In the genomic region with DNA sequence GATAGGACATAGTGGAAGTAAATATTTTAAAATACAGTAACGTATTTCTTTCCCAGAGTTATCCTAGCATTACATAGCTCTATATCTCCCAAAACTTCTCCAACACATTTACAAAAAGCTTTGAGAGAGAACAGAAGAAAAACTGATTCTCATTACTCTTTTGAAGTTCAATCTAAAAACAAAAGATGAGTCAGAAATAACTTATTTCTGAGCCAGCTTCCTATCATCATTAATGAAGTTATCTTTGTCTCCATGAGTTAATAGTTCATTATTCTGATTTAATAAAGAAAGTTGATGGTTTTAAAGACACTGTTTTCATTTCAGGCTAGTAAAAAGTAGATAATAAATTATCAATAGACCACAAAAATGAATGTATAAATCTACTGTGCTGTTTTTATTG, we compare ENCODE assay signal across 40 cellular contexts.
"Had no signal": no experiment of that assay in that cellular context is flagged by ENCODE, and none has a peak within 500 bp of the region (broad histone marks: within the 10 kb centered on the region; RNA-seq: fewer than 3 reads in every experiment).

No MANE protein-coding gene starts in this region.

- H3K4me1 ChIP-seq: body of pancreas, breast epithelium, Peyer's patch, SJSA1 had no signal

- H3K4me3 Mint-ChIP-seq: activated CD4-positive, alpha-beta memory T cell treated with anti-CD3 and anti-CD28 coated beads, Interleukin-2, amount 10 ng/mL, durations not matched to agents 7 days and 5 days; activated CD8-positive, alpha-beta memory T cell treated with anti-CD3 and anti-CD28 coated beads, Interleukin-2, amount 10 ng/mL, durations not matched to agents 7 days and 5 days; activated naive CD4-positive, alpha-beta T cell treated with anti-CD3 and anti-CD28 coated beads, Interleukin-2, amount 50 U/mL, for 24 hours; activated naive CD8-positive, alpha-beta T cell treated with anti-CD3 and anti-CD28 coated beads, Interleukin-2, amount 10 ng/mL, durations not matched to agents 7 days and 5 days had no signal

- FAIRE-seq: astrocyte had no signal

- H3K27me3 ChIP-seq: body of pancreas, breast epithelium, MG63, Peyer's patch, SJSA1 had no signal

- H3K36me3 ChIP-seq: breast epithelium, MG63, Peyer's patch, SJSA1, WERI-Rb-1 had no signal

- DNase-seq: activated CD4-positive, alpha-beta memory T cell treated with anti-CD3 and anti-CD28 coated beads, Interleukin-2, amount 10 ng/mL, durations not matched to agents 7 days and 5 days; activated CD4-positive, alpha-beta T cell treated with anti-CD3 and anti-CD28 coated beads for 1 hour; activated CD4-positive, alpha-beta T cell treated with anti-CD3 and anti-CD28 coated beads for 48 hours; activated CD4-positive, CD25-positive, alpha-beta regulatory T cell; activated CD8-positive, alpha-beta memory T cell treated with anti-CD3 and anti-CD28 coated beads for 24 hours; activated CD8-positive, alpha-beta memory T cell treated with anti-CD3 and anti-CD28 coated beads, Interleukin-2, amount 10 ng/mL, durations not matched to agents 7 days and 5 days; activated CD8-positive, alpha-beta memory T cell treated with anti-CD3 and anti-CD28 coated beads, Interleukin-2, amount 50 U/mL, for 48 hours; activated effector memory CD4-positive, alpha-beta T cell treated with anti-CD3 and anti-CD28 coated beads, Interleukin-2, amount 50 U/mL, for 16 hours; activated naive CD4-positive, alpha-beta T cell treated with Interleukin-2 at 50 U/mL for 16 hours; activated naive CD8-positive, alpha-beta T cell treated with anti-CD3 and anti-CD28 coated beads, Interleukin-2, amount 10 ng/mL, durations not matched to agents 7 days and 5 days; activated T-cell treated with anti-CD3 and anti-CD28 coated beads, Interleukin-2, amount 50 U/mL, for 48 hours; amygdala; body of pancreas; caudate nucleus; Kasumi-1; KG1; MG63; NCI-H1048; NCI-H1105 treated with DMSO at 0.1 percent for 48 hours; NCI-H1436; NCI-H1694; NCI-H1930; NCI-H2081 treated with DMSO at 0.1 percent for 48 hours; NCI-H510A; NCI-H526; NCI-H748 treated with DMSO at 0.1 percent for 48 hours; NK-92 treated with Interleukin-12 subunit alpha and Interleukin-12 subunit beta, amount 100 ng/mL, for 24 hours; PC-3; Peyer's patch; RPMI8226; SHP77 treated with DMSO at 0.1 percent for 48 hours; SW 1271; T-helper 1 cell; T-helper 2 cell; T-helper 9 cell; WERI-Rb-1 had no signal

- H3K9me3 Mint-ChIP-seq: activated CD4-positive, alpha-beta memory T cell treated with anti-CD3 and anti-CD28 coated beads, Interleukin-2, amount 10 ng/mL, durations not matched to agents 7 days and 5 days had no signal

- H3K36me3 Mint-ChIP-seq: activated CD8-positive, alpha-beta memory T cell treated with anti-CD3 and anti-CD28 coated beads, Interleukin-2, amount 10 ng/mL, durations not matched to agents 7 days and 5 days; activated naive CD4-positive, alpha-beta T cell treated with anti-CD3 and anti-CD28 coated beads, Interleukin-2, amount 50 U/mL, for 24 hours; activated naive CD8-positive, alpha-beta T cell treated with anti-CD3 and anti-CD28 coated beads, Interleukin-2, amount 10 ng/mL, durations not matched to agents 7 days and 5 days had no signal

- H3K27me3 Mint-ChIP-seq: activated CD4-positive, alpha-beta memory T cell treated with anti-CD3 and anti-CD28 coated beads, Interleukin-2, amount 10 ng/mL, durations not matched to agents 7 days and 5 days; activated CD8-positive, alpha-beta memory T cell treated with anti-CD3 and anti-CD28 coated beads, Interleukin-2, amount 10 ng/mL, durations not matched to agents 7 days and 5 days; activated naive CD4-positive, alpha-beta T cell treated with anti-CD3 and anti-CD28 coated beads, Interleukin-2, amount 50 U/mL, for 24 hours; activated naive CD8-positive, alpha-beta T cell treated with anti-CD3 and anti-CD28 coated beads, Interleukin-2, amount 10 ng/mL, durations not matched to agents 7 days and 5 days had no signal

- H3K27ac ChIP-seq: body of pancreas, breast epithelium, Peyer's patch, SJSA1, WERI-Rb-1 had no signal

- H3K9me3 ChIP-seq: body of pancreas, MG63, Peyer's patch, SJSA1 had no signal

- H3K27ac Mint-ChIP-seq: activated CD4-positive, alpha-beta memory T cell treated with anti-CD3 and anti-CD28 coated beads, Interleukin-2, amount 10 ng/mL, durations not matched to agents 7 days and 5 days; activated CD8-positive, alpha-beta memory T cell treated with anti-CD3 and anti-CD28 coated beads, Interleukin-2, amount 10 ng/mL, durations not matched to agents 7 days and 5 days; activated naive CD8-positive, alpha-beta T cell treated with anti-CD3 and anti-CD28 coated beads, Interleukin-2, amount 10 ng/mL, durations not matched to agents 7 days and 5 days had no signal

- H3K4me3 ChIP-seq: body of pancreas, breast epithelium, MG63, Peyer's patch, SJSA1 had no signal

- H3K4me1 Mint-ChIP-seq: activated CD4-positive, alpha-beta memory T cell treated with anti-CD3 and anti-CD28 coated beads, Interleukin-2, amount 10 ng/mL, durations not matched to agents 7 days and 5 days; activated CD8-positive, alpha-beta memory T cell treated with anti-CD3 and anti-CD28 coated beads, Interleukin-2, amount 10 ng/mL, durations not matched to agents 7 days and 5 days; activated naive CD4-positive, alpha-beta T cell treated with anti-CD3 and anti-CD28 coated beads, Interleukin-2, amount 50 U/mL, for 24 hours; activated naive CD8-positive, alpha-beta T cell treated with anti-CD3 and anti-CD28 coated beads, Interleukin-2, amount 10 ng/mL, durations not matched to agents 7 days and 5 days had no signal

- ATAC-seq: activated CD8-positive, alpha-beta memory T cell treated with anti-CD3 and anti-CD28 coated beads, Interleukin-2, amount 10 ng/mL, durations not matched to agents 7 days and 5 days; body of pancreas; PC-3 had no signal
